8 cellular contexts compared by ENCODE assay signal in the genomic region with DNA sequence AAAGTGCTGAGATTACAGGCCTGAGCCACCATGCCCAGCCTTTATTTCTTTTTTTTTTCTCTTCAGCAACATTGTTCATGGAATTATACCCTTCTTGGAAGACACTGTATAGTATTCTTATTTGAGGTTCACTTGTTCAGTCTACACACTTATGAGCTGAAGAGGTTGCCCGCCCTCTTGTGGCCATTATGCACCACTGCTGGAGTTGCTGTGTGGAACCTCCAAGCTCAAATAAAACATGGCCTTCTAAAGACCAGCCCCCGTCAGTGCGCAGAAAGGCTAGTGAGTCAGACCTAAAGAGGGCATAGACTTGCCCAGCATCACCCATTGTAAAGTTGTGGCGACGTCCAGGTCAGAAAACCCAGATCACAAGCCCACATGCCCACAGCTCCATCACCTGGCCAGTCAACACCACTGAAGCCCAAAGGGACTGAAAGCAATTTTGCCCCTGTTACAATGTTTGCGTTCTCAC. TPM values are rescaled to one million over a fixed set of nuclear protein-coding genes. Genes with fewer than 3 reads are reported as not detected.
DNase-seq lines count a peak whose midpoint lies in the region; ATAC-seq, FAIRE-seq and TF ChIP-seq lines count a peak whose summit lies in the region.

No MANE protein-coding gene starts in this region.

- peaks cover 3% of the 10 kb centered on the region for H3K27me3 Mint-ChIP-seq in activated T-helper 1 cell treated with anti-CD3 and anti-CD28 coated beads, Interleukin-12 subunit alpha, Interleukin-12 subunit beta, Interleukin-2, Interleukin-4 antibody, amounts not matched to agents 30 ng/mL and 10 ng/mL and 1 ng/mL, durations not matched to agents 14 hours and 24 hours and 36 hours (ENCODE audit: insufficient read depth)

- TF ChIP-seq CTCF in C4-2B (conservative IDR thresholded peaks at IDR 0.05) = peak; percentile 99
- TF ChIP-seq CTCF in tibial nerve (IDR thresholded peaks at IDR 0.05) = peak; percentile 82 to 95 (median 89)

- no peak overlapping the region for H3K27ac Mint-ChIP-seq in activated T-helper 1 cell treated with anti-CD3 and anti-CD28 coated beads, Interleukin-12 subunit alpha, Interleukin-12 subunit beta, Interleukin-2, Interleukin-4 antibody, amounts not matched to agents 30 ng/mL and 10 ng/mL and 1 ng/mL, durations not matched to agents 14 hours and 24 hours and 36 hours

- DNase-seq in Kasumi-1 (lab: John Stamatoyannopoulos, UW) = peak; percentile 78 to 85
- peak; percentile 85 for DNase-seq in RCC 7860 (ENCODE audit: low spot score)
- DNase-seq in activated T-helper 1 cell treated with anti-CD3 and anti-CD28 coated beads, Interleukin-12 subunit alpha, Interleukin-12 subunit beta, Interleukin-2, Interleukin-4 antibody, amounts not matched to agents 30 ng/mL and 10 ng/mL and 1 ng/mL, durations not matched to agents 14 hours and 24 hours and 36 hours (ENCODE audit: low spot score) = peak; percentile 34
- peak; percentile 90 for DNase-seq in fibroblast of the conjunctiva (ENCODE audit: low read depth)
- peak; percentile 68 for DNase-seq in non-pigmented ciliary epithelial cell (ENCODE audit: low read depth)
- peak in 1 of 2 donors; percentile 59 for DNase-seq in tibial nerve (ENCODE audit: low spot score in 2 of 2)

- H3K27me3 ChIP-seq in tibial nerve = no peaks in the 10 kb centered on the region

- TF ChIP-seq POLR2A in tibial nerve (IDR thresholded peaks at IDR 0.05) = no peak

- H3K4me3 Mint-ChIP-seq in activated T-helper 1 cell treated with anti-CD3 and anti-CD28 coated beads, Interleukin-12 subunit alpha, Interleukin-12 subunit beta, Interleukin-2, Interleukin-4 antibody, amounts not matched to agents 30 ng/mL and 10 ng/mL and 1 ng/mL, durations not matched to agents 14 hours and 24 hours and 36 hours = no peak overlapping the region

- H3K4me1 Mint-ChIP-seq in activated T-helper 1 cell treated with anti-CD3 and anti-CD28 coated beads, Interleukin-12 subunit alpha, Interleukin-12 subunit beta, Interleukin-2, Interleukin-4 antibody, amounts not matched to agents 30 ng/mL and 10 ng/mL and 1 ng/mL, durations not matched to agents 14 hours and 24 hours and 36 hours (ENCODE audit: low read depth) = no peaks in the 10 kb centered on the region

- H3K9me3 Mint-ChIP-seq in activated T-helper 1 cell treated with anti-CD3 and anti-CD28 coated beads, Interleukin-12 subunit alpha, Interleukin-12 subunit beta, Interleukin-2, Interleukin-4 antibody, amounts not matched to agents 30 ng/mL and 10 ng/mL and 1 ng/mL, durations not matched to agents 14 hours and 24 hours and 36 hours = no peaks in the 10 kb centered on the region

- 11 to 22% methylated on average over 6 of the region's 6 CpGs for WGBS in tibial nerve, 2 donors

- H3K36me3 ChIP-seq in tibial nerve = peaks cover 0 to 21% (median 0%) of the 10 kb centered on the region in 3 donors

- intact Hi-C loops in activated T-helper 1 cell treated with anti-CD3 and anti-CD28 coated beads, Interleukin-12 subunit alpha, Interleukin-12 subunit beta, Interleukin-2, Interleukin-4 antibody, amounts not matched to agents 30 ng/mL and 10 ng/mL and 1 ng/mL, durations not matched to agents 14 hours and 24 hours and 36 hours (cut with micrococcal nuclease) = loop anchor here (1.0 kb wide), 3 partner anchors 25 to 186 kb away; a partner anchor contains a TSS

- FAIRE-seq in RCC 7860 (lab: Jason Lieb, UNC) = peak; percentile 83

- H3K36me3 Mint-ChIP-seq in activated T-helper 1 cell treated with anti-CD3 and anti-CD28 coated beads, Interleukin-12 subunit alpha, Interleukin-12 subunit beta, Interleukin-2, Interleukin-4 antibody, amounts not matched to agents 30 ng/mL and 10 ng/mL and 1 ng/mL, durations not matched to agents 14 hours and 24 hours and 36 hours (ENCODE audit: low read depth) = no peaks in the 10 kb centered on the region

- peak in 1 of 2 donors; percentile 16 for TF ChIP-seq EP300 in tibial nerve (IDR thresholded peaks at IDR 0.05)

- H3K9me3 ChIP-seq in tibial nerve = no peaks in the 10 kb centered on the region

- no peak overlapping the region for H3K4me3 ChIP-seq in tibial nerve

- ATAC-seq in GM19455 (IDR thresholded peaks at IDR 0.05; ENCODE audit: unreplicated experiment) = peak; percentile 87

- H3K4me1 ChIP-seq in tibial nerve = peaks cover 0 to 28% (median 11%) of the 10 kb centered on the region in 4 donors

- H3K27ac ChIP-seq in C4-2B = peak overlapping the region; percentile 18; the same call in 1 of the 2 replicates
- peak overlapping the region in 2 of 4 donors; percentile 81 to 83 for H3K27ac ChIP-seq in tibial nerve

RNA-seq across cellular contexts. Expression of a gene that starts 20.4 kb away (rescaled TPM):
- 0.15 TPM in 1 of 2 replicates, not detected in the other for total RNA-seq in activated T-helper 1 cell treated with anti-CD3 and anti-CD28 coated beads, Interleukin-12 subunit alpha, Interleukin-12 subunit beta, Interleukin-2, Interleukin-4 antibody, amounts not matched to agents 30 ng/mL and 10 ng/mL and 1 ng/mL, durations not matched to agents 14 hours and 24 hours and 36 hours
- total RNA-seq in tibial nerve = 10 to 100 TPM; 19.0 to 26.1 (median 23.8) TPM

RNA-seq across cellular contexts. Expression of a gene that starts 24.1 kb away (rescaled TPM):
- 49.7 and 50.2 TPM in 2 replicates for total RNA-seq in activated T-helper 1 cell treated with anti-CD3 and anti-CD28 coated beads, Interleukin-12 subunit alpha, Interleukin-12 subunit beta, Interleukin-2, Interleukin-4 antibody, amounts not matched to agents 30 ng/mL and 10 ng/mL and 1 ng/mL, durations not matched to agents 14 hours and 24 hours and 36 hours
- 1 to 10 TPM in 3 of 4 donors, not detected in 1; 1.3 to 2.1 (median 1.5) TPM for total RNA-seq in tibial nerve

RNA-seq across cellular contexts. Expression of a gene that starts 25.3 kb away (rescaled TPM):
- 80.8 and 85.7 TPM in 2 replicates for total RNA-seq in activated T-helper 1 cell treated with anti-CD3 and anti-CD28 coated beads, Interleukin-12 subunit alpha, Interleukin-12 subunit beta, Interleukin-2, Interleukin-4 antibody, amounts not matched to agents 30 ng/mL and 10 ng/mL and 1 ng/mL, durations not matched to agents 14 hours and 24 hours and 36 hours
- 10 to 100 TPM; 53.8 to 71.5 (median 62.8) TPM for total RNA-seq in tibial nerve

RNA-seq across cellular contexts. Expression of a gene that starts 47.2 kb away (rescaled TPM):
- total RNA-seq in activated T-helper 1 cell treated with anti-CD3 and anti-CD28 coated beads, Interleukin-12 subunit alpha, Interleukin-12 subunit beta, Interleukin-2, Interleukin-4 antibody, amounts not matched to agents 30 ng/mL and 10 ng/mL and 1 ng/mL, durations not matched to agents 14 hours and 24 hours and 36 hours = not detected in 2 replicates
- not detected for total RNA-seq in tibial nerve

RNA-seq across cellular contexts. Expression of a gene that starts 48.6 kb away (rescaled TPM):
- total RNA-seq in activated T-helper 1 cell treated with anti-CD3 and anti-CD28 coated beads, Interleukin-12 subunit alpha, Interleukin-12 subunit beta, Interleukin-2, Interleukin-4 antibody, amounts not matched to agents 30 ng/mL and 10 ng/mL and 1 ng/mL, durations not matched to agents 14 hours and 24 hours and 36 hours = not detected in 2 replicates
- 1 to 10 TPM; 3.0 to 8.6 (median 5.6) TPM for total RNA-seq in tibial nerve

Comparison
In these comparisons a context has a peak if more than half of its experiments do, and no peak if none do; other contexts are left out.
1. RNA of a gene that starts 20.4 kb away (total RNA-seq): 19.0 to 26.1 TPM in tibial nerve; 0.15 TPM in activated T-helper 1 cell treated with anti-CD3 and anti-CD28 coated beads, Interleukin-12 subunit alpha, Interleukin-12 subunit beta, Interleukin-2, Interleukin-4 antibody, amounts not matched to agents 30 ng/mL and 10 ng/mL and 1 ng/mL, durations not matched to agents 14 hours and 24 hours and 36 hours; every median in the first group is over 10 times any median in the second.
2. RNA of a gene that starts 24.1 kb away (total RNA-seq): 49.7 to 50.2 TPM in activated T-helper 1 cell treated with anti-CD3 and anti-CD28 coated beads, Interleukin-12 subunit alpha, Interleukin-12 subunit beta, Interleukin-2, Interleukin-4 antibody, amounts not matched to agents 30 ng/mL and 10 ng/mL and 1 ng/mL, durations not matched to agents 14 hours and 24 hours and 36 hours; 1.3 to 2.1 TPM in tibial nerve; every median in the first group is over 10 times any median in the second.